In the genomic region with DNA sequence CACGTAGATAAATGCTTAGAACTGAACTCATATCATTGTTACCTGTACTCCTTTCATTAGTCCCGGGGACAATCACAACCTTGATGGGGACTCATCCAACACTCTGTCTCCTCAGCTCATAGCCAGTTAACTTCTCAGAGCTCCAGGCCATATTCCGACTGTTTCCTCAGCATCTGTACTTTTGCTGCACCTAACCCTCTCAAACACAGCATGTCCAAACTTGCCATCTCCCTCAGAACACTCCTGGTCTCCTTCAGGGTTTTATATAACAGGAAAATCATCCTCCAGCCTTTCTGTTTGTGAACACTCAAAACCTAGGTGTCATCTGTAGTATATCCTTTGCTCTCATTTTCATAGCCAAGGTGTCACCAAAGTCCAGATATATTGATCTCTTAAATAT, we compare ENCODE assay signal across 17 cellular contexts.
"Had no signal": no experiment of that assay in that cellular context is flagged by ENCODE, and none has a peak within 500 bp of the region (broad histone marks: within the 10 kb centered on the region; RNA-seq: fewer than 3 reads in every experiment).

No MANE protein-coding gene starts in this region.

- DNase-seq: effector memory CD4-positive, alpha-beta T cell; esophagus squamous epithelium; heart right ventricle; hypothalamus; mucosa of descending colon; naive thymus-derived CD8-positive, alpha-beta T cell; nucleus accumbens; ovary; sigmoid colon; stimulated activated naive CD4-positive, alpha-beta T cell treated with Interleukin-2 at 50 U/mL for 16 hours; trophoblast cell had no signal

- H3K27me3 ChIP-seq: ovary, right atrium auricular region, sigmoid colon had no signal

- H3K4me1 ChIP-seq: esophagus squamous epithelium, heart right ventricle, right atrium auricular region, sigmoid colon had no signal

- H3K36me3 ChIP-seq: esophagus squamous epithelium, heart right ventricle, ovary, right atrium auricular region, sigmoid colon had no signal

- H3K4me1 Mint-ChIP-seq: naive thymus-derived CD8-positive, alpha-beta T cell had no signal

- H3K36me3 Mint-ChIP-seq: naive thymus-derived CD8-positive, alpha-beta T cell had no signal

- FAIRE-seq: endometrium, frontal cortex, islet of Langerhans had no signal

- H3K27ac Mint-ChIP-seq: naive thymus-derived CD8-positive, alpha-beta T cell had no signal

- H3K9me3 ChIP-seq: esophagus squamous epithelium, heart right ventricle, mucosa of descending colon, ovary, right atrium auricular region, sigmoid colon had no signal

- ATAC-seq: heart right ventricle; left lobe of liver; mucosa of descending colon; naive thymus-derived CD8-positive, alpha-beta T cell had no signal

- H3K27ac ChIP-seq: esophagus squamous epithelium, heart right ventricle, ovary, right atrium auricular region, sigmoid colon, skin epidermis had no signal

- H3K4me3 ChIP-seq: esophagus squamous epithelium, heart right ventricle, mucosa of descending colon, ovary, right atrium auricular region, sigmoid colon, skin epidermis had no signal

- H3K4me3 Mint-ChIP-seq: naive thymus-derived CD8-positive, alpha-beta T cell had no signal
